8 cellular contexts compared by ENCODE assay signal in the genomic region with DNA sequence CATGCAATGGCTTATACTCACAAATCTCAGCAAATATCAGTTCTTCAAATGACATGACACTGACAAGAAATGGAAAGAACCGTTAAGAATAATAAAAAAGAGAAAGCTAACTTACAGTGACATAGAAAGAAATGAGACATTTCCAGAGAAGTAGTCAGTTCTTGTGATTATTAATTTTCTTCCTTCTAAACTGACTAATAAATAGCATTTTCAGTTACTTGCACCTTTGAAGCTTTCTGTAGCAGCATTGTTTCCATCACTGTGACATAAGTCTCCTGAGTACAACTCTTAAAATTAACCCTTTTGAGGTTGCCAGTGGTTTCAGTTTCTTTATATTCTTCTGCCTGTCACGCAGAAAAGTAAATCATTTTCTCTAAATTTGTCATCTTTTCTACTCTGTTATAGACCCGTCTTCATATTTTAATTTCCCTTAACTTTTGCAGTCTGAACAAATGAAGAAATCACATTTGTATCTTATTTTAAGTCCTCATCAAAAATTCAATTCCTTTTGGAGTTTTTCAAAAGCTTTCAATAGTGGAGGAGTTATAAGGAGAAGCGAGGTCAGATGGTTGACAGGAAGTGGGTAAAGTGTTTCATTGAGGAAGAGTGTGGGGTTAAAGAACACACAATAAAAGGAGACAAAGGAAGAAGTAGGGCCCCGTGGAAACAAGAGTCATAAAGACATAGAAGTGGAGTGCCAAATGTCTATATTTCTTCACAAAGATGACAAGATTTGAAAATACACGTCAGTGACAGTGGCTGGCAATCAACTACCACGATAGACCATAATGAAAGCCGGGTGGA. TPM values are rescaled to one million over a fixed set of nuclear protein-coding genes. Genes with fewer than 3 reads are reported as not detected.
DNase-seq lines count a peak whose midpoint lies in the region; ATAC-seq and TF ChIP-seq lines count a peak whose summit lies in the region.

No MANE protein-coding gene starts in this region.

- intact Hi-C loops in left lung (cut with DNase I) (no loop called here), Caco-2 (cut with micrococcal nuclease; ENCODE audit: unreplicated experiment) (no loop called here)

- H3K4me1 Mint-ChIP-seq in Caco-2 (ENCODE audit: low read depth, unreplicated experiment), result no peaks in the 10 kb centered on the region

- TF ChIP-seq CTCF in left lung (IDR thresholded peaks at IDR 0.05) (no peak), BE2C (IDR thresholded peaks at IDR 0.05; ENCODE audit: low read depth, low read length) (no peak), Caco-2 (IDR thresholded peaks at IDR 0.05; ENCODE audit: insufficient read depth in 1 of 2, low read depth in 1 of 2, low read length in 1 of 2, severe bottlenecking in 1 of 2, unreplicated experiment in 1 of 2) (no peak)

- H3K36me3 ChIP-seq in left lung (no peaks in the 10 kb centered on the region), BE2C (no peaks in the 10 kb centered on the region), Caco-2 (ENCODE audit: control insufficient read depth, insufficient read depth, low read length) (no peaks in the 10 kb centered on the region)

- H3K9me3 ChIP-seq in left lung (no peaks in the 10 kb centered on the region), BE2C (no peaks in the 10 kb centered on the region), Caco-2 (no peaks in the 10 kb centered on the region)

- peaks cover 7% of the 10 kb centered on the region for H3K27me3 Mint-ChIP-seq in Caco-2 (ENCODE audit: insufficient read depth, unreplicated experiment)

- no peaks in the 10 kb centered on the region for H3K36me3 Mint-ChIP-seq in Caco-2 (ENCODE audit: insufficient read depth, unreplicated experiment)

- POLR2A ChIA-PET in Caco-2 (lab: Charles Lee), result no interaction called here

- DNase-seq in HT1080 (ENCODE audit: low read depth), result peak; percentile 38
- DNase-seq in left lung, result no peak
- DNase-seq in NCI-H146 (lab: John Stamatoyannopoulos, UW), result no peak
- no peak for DNase-seq in BE2C
- no peak for DNase-seq in NCI-H1105 (lab: John Stamatoyannopoulos, UW)
- DNase-seq in Caco-2, result no peak

- H3K27me3 ChIP-seq in left lung (no peaks in the 10 kb centered on the region), BE2C (no peaks in the 10 kb centered on the region), Caco-2 (replicated peaks; ENCODE audit: control insufficient read depth, insufficient read depth, low read length) (no peaks in the 10 kb centered on the region)

- peak; percentile 90 for ATAC-seq in GM18519 (IDR thresholded peaks at IDR 0.05; ENCODE audit: low FRiP score, unreplicated experiment)
- ATAC-seq in GM21619 (IDR thresholded peaks at IDR 0.05; ENCODE audit: unreplicated experiment), result peak; percentile 88
- ATAC-seq in left lung, result peak; percentile 29

- no peak overlapping the region for H3K27ac Mint-ChIP-seq in Caco-2 (ENCODE audit: unreplicated experiment)

- H3K27ac ChIP-seq in left lung, result no peak overlapping the region

- CTCF ChIA-PET in Caco-2 (lab: Charles Lee), result no interaction called here

- no TSS peak for BruUV-seq in Caco-2 (replicated peaks; lab: Mats Ljungman, UMichigan)

- H3K4me3 Mint-ChIP-seq in Caco-2 (ENCODE audit: unreplicated experiment), result no peak overlapping the region

- H3K4me1 ChIP-seq in left lung, result no peaks in the 10 kb centered on the region
- H3K4me1 ChIP-seq in BE2C, result no peaks in the 10 kb centered on the region
- no peaks in the 10 kb centered on the region for H3K4me1 ChIP-seq in Caco-2

- H3K4me3 ChIP-seq in left lung (no peak overlapping the region), BE2C (ENCODE audit: low read depth, low read length) (no peak overlapping the region), Caco-2 (ENCODE audit: low read depth, low read length) (no peak overlapping the region)

- H3K9me3 Mint-ChIP-seq in Caco-2 (ENCODE audit: unreplicated experiment), result no peaks in the 10 kb centered on the region

RNA-seq across cellular contexts. Expression of a gene that starts 57.9 kb away (rescaled TPM):
- total RNA-seq in HT1080 (2014; rRNA removed; shearing (Covaris generic)), result 13.7 and 15.5 TPM in 2 replicates
- polyA plus RNA-seq in HT1080 (2015; cell fraction: cytosol; rRNA removed), result 8.8 and 10.4 TPM in 2 replicates
- 9.1 and 9.8 TPM in 2 replicates for polyA plus RNA-seq in HT1080 (2015; cell fraction: nucleus; rRNA removed)
- total RNA-seq in left lung (10 to 100 TPM; 35.5 to 89.3 TPM), Caco-2 (2022) (not detected in 2 replicates)
- polyA plus RNA-seq in BE2C (2012; ENCODE audit: insufficient read depth, insufficient read length, low read depth), result 8.5 TPM

Comparison
In these comparisons a context has a peak if more than half of its experiments do, and no peak if none do; other contexts are left out.
1. ATAC-seq: peak in every context shown above with its lines; median percentile 90 in GM18519; 88 in GM21619; 29 in left lung.
2. RNA of a gene that starts 57.9 kb away (total RNA-seq): 35.5 to 89.3 TPM in left lung and 13.7 to 15.5 TPM in HT1080; not detected in Caco-2; every median in the first group is over 10 times any median in the second.